ENCODE assay signal across 1 cellular context in genomic region chr10:69853064-69853463, GRCh38.
TF ChIP-seq lines count a peak whose summit lies in the region.

No MANE protein-coding gene starts in this region.

TF ChIP-seq in SK-N-SH, 30 proteins besides CTCF, POLR2A, EP300 and RAD21:
- TF ChIP-seq, protein P1, sequence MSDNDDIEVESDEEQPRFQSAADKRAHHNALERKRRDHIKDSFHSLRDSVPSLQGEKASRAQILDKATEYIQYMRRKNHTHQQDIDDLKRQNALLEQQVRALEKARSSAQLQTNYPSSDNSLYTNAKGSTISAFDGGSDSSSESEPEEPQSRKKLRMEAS (IDR thresholded peaks at IDR 0.05; ENCODE audit: low read depth) = no peak
- TF ChIP-seq POLR2AphosphoS5 (IDR thresholded peaks at IDR 0.05; ENCODE audit: low read depth, low read length) (no peak), PBX3 (IDR thresholded peaks at IDR 0.05) (no peak), RFX5 (IDR thresholded peaks at IDR 0.05; ENCODE audit: low read length) (no peak), FOXM1 (IDR thresholded peaks at IDR 0.05; ENCODE audit: low read depth) (no peak), JUND (IDR thresholded peaks at IDR 0.05) (no peak), NFIC (IDR thresholded peaks at IDR 0.05; ENCODE audit: borderline replicate concordance) (no peak)
